1 cellular context compared by ENCODE assay signal in the genomic region with DNA sequence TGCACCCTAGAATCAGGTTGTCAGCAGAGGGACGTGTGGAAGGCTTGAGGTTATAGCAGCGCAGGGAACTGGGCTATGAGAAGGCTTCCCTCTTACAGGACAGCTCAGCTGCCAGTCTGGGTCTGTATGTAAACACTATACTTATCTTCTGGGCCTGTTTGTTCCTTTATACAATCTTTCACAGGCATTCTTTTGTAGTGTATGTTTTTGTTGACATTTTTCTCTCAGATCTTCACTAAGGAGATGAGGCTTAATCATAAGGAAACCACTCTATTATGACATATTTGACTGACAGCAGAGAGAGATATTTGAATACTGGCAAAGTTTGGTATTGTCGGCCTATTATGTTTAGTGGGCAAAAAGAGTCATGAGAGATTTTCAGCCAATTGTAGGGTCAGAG.
TF ChIP-seq lines count a peak whose summit lies in the region.

No MANE protein-coding gene starts in this region.

TF ChIP-seq in H1, 55 proteins besides CTCF, POLR2A, EP300 and RAD21:
- TF ChIP-seq YY1 (IDR thresholded peaks at IDR 0.05; ENCODE audit: low read depth, low read length) (no peak), TBP (IDR thresholded peaks at IDR 0.05; ENCODE audit: low read depth, low read length) (no peak), FOSL1 (IDR thresholded peaks at IDR 0.05; ENCODE audit: insufficient read depth, low read depth, low read length) (no peak), RXRA (IDR thresholded peaks at IDR 0.05; ENCODE audit: insufficient read depth, low read depth, low read length) (no peak), CREB1 (IDR thresholded peaks at IDR 0.05) (no peak), SP4 (IDR thresholded peaks at IDR 0.05; ENCODE audit: low read length) (no peak), PHF8 (conservative IDR thresholded peaks at IDR 0.05; ENCODE audit: low read depth, low read length) (no peak), BCL11A (IDR thresholded peaks at IDR 0.05; ENCODE audit: low read depth in 2 of 2, low read length in 2 of 2) (no peak)
TF ChIP-seq in H1: peak in this region for 0.
